In the genomic region with DNA sequence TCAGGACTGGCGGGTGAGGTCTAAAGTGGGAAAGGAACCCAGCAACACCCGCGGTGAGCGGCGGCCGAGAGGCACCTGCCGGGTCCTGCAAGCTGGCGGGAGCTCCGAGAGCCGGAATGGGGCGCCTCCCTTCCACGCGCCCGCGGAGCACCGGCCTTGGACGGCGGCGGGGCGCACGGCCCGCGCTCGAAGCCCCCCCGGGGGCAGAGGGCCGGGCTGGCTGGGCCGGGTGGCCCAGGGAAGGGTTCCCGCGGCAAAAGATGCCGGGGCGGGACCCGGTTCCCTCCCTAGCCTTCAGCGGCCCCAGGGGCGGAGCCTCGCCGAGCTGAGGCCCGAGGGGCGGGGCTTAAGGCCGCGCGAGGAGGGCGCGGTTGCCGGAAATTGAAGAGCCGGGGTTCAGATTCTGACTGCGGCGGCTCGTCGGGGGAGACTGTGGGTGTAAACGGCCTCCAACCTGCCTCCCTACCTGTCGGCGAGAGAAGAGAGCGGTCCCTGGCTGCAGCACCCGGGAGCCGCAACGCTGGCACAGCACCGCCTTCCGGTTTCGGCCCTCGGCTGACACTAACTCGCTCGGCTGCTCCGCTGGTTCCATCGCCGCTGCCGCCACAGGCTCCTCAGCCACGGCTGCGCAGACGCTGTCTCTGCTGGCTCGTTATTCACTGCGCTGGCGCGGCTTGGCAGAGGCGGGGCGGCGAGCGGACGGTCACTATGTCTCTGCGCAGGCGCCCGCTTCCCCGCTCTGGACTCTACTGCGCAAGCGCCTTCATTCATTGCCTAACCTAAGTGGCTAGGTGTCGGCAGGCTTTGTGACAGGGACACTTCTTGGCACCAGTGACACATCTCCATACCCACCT, we compare ENCODE assay signal across 1 cellular context.
A peak's percentile ranks its signal among the peaks of the same experiment; 100 is the strongest.
TF ChIP-seq lines count a peak whose summit lies in the region.

A gene (minus strand): TSS at position 643 of the 854 bp plus-strand sequence. CDS start 51 bp downstream, at position 592.

TF ChIP-seq in K562, 482 proteins besides CTCF, POLR2A, EP300 and RAD21 (continued from another document and continues in another):
- TF ChIP-seq EP400 (IDR thresholded peaks at IDR 0.05) (peak; percentile 83), TCF7 (IDR thresholded peaks at IDR 0.05; ENCODE audit: borderline replicate concordance) (no peak), ETV6 (IDR thresholded peaks at IDR 0.05; ENCODE audit: borderline replicate concordance in 1 of 2, low read depth in 2 of 2, low read length in 1 of 2) (no peak; a peak in 1 of 4 replicates), ETV6 (CRISPR knock-in tag; IDR thresholded peaks at IDR 0.05; ENCODE audit: borderline replicate concordance) (no peak), NR2C1 (IDR thresholded peaks at IDR 0.05) (no peak), NR2C1 (tag; IDR thresholded peaks at IDR 0.05) (no peak), KDM1A (IDR thresholded peaks at IDR 0.05) (no peak), ZFPM2 (CRISPR knock-in tag; IDR thresholded peaks at IDR 0.05) (no peak; the same call in 1 of the 2 replicates), TAF9B (IDR thresholded peaks at IDR 0.05; ENCODE audit: partially characterized antibody) (peak; percentile 69), POLR2B (IDR thresholded peaks at IDR 0.05; ENCODE audit: low read depth, partially characterized antibody) (peak; percentile 98), SP1 (CRISPR knock-in tag; IDR thresholded peaks at IDR 0.05) (peak; percentile 75), ZNF583 (CRISPR knock-in tag; IDR thresholded peaks at IDR 0.05) (no peak), ZNF311 (CRISPR knock-in tag; IDR thresholded peaks at IDR 0.05) (no peak), TSC22D4 (tag; IDR thresholded peaks at IDR 0.05) (no peak), SIRT6 (IDR thresholded peaks at IDR 0.05; ENCODE audit: low read depth, low read length) (peak; percentile 76), ZNF445 (CRISPR knock-in tag; IDR thresholded peaks at IDR 0.05; ENCODE audit: low read depth) (no peak), KAT2B (IDR thresholded peaks at IDR 0.05; ENCODE audit: low read depth, low read length) (no peak), ATF7 (IDR thresholded peaks at IDR 0.05) (peak; percentile 89)
- TF ChIP-seq, protein P1, sequence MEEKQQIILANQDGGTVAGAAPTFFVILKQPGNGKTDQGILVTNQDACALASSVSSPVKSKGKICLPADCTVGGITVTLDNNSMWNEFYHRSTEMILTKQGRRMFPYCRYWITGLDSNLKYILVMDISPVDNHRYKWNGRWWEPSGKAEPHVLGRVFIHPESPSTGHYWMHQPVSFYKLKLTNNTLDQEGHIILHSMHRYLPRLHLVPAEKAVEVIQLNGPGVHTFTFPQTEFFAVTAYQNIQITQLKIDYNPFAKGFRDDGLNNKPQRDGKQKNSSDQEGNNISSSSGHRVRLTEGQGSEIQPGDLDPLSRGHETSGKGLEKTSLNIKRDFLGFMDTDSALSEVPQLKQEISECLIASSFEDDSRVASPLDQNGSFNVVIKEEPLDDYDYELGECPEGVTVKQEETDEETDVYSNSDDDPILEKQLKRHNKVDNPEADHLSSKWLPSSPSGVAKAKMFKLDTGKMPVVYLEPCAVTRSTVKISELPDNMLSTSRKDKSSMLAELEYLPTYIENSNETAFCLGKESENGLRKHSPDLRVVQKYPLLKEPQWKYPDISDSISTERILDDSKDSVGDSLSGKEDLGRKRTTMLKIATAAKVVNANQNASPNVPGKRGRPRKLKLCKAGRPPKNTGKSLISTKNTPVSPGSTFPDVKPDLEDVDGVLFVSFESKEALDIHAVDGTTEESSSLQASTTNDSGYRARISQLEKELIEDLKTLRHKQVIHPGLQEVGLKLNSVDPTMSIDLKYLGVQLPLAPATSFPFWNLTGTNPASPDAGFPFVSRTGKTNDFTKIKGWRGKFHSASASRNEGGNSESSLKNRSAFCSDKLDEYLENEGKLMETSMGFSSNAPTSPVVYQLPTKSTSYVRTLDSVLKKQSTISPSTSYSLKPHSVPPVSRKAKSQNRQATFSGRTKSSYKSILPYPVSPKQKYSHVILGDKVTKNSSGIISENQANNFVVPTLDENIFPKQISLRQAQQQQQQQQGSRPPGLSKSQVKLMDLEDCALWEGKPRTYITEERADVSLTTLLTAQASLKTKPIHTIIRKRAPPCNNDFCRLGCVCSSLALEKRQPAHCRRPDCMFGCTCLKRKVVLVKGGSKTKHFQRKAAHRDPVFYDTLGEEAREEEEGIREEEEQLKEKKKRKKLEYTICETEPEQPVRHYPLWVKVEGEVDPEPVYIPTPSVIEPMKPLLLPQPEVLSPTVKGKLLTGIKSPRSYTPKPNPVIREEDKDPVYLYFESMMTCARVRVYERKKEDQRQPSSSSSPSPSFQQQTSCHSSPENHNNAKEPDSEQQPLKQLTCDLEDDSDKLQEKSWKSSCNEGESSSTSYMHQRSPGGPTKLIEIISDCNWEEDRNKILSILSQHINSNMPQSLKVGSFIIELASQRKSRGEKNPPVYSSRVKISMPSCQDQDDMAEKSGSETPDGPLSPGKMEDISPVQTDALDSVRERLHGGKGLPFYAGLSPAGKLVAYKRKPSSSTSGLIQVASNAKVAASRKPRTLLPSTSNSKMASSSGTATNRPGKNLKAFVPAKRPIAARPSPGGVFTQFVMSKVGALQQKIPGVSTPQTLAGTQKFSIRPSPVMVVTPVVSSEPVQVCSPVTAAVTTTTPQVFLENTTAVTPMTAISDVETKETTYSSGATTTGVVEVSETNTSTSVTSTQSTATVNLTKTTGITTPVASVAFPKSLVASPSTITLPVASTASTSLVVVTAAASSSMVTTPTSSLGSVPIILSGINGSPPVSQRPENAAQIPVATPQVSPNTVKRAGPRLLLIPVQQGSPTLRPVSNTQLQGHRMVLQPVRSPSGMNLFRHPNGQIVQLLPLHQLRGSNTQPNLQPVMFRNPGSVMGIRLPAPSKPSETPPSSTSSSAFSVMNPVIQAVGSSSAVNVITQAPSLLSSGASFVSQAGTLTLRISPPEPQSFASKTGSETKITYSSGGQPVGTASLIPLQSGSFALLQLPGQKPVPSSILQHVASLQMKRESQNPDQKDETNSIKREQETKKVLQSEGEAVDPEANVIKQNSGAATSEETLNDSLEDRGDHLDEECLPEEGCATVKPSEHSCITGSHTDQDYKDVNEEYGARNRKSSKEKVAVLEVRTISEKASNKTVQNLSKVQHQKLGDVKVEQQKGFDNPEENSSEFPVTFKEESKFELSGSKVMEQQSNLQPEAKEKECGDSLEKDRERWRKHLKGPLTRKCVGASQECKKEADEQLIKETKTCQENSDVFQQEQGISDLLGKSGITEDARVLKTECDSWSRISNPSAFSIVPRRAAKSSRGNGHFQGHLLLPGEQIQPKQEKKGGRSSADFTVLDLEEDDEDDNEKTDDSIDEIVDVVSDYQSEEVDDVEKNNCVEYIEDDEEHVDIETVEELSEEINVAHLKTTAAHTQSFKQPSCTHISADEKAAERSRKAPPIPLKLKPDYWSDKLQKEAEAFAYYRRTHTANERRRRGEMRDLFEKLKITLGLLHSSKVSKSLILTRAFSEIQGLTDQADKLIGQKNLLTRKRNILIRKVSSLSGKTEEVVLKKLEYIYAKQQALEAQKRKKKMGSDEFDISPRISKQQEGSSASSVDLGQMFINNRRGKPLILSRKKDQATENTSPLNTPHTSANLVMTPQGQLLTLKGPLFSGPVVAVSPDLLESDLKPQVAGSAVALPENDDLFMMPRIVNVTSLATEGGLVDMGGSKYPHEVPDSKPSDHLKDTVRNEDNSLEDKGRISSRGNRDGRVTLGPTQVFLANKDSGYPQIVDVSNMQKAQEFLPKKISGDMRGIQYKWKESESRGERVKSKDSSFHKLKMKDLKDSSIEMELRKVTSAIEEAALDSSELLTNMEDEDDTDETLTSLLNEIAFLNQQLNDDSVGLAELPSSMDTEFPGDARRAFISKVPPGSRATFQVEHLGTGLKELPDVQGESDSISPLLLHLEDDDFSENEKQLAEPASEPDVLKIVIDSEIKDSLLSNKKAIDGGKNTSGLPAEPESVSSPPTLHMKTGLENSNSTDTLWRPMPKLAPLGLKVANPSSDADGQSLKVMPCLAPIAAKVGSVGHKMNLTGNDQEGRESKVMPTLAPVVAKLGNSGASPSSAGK (IDR thresholded peaks at IDR 0.05), result no peak
- TF ChIP-seq, protein P2, sequence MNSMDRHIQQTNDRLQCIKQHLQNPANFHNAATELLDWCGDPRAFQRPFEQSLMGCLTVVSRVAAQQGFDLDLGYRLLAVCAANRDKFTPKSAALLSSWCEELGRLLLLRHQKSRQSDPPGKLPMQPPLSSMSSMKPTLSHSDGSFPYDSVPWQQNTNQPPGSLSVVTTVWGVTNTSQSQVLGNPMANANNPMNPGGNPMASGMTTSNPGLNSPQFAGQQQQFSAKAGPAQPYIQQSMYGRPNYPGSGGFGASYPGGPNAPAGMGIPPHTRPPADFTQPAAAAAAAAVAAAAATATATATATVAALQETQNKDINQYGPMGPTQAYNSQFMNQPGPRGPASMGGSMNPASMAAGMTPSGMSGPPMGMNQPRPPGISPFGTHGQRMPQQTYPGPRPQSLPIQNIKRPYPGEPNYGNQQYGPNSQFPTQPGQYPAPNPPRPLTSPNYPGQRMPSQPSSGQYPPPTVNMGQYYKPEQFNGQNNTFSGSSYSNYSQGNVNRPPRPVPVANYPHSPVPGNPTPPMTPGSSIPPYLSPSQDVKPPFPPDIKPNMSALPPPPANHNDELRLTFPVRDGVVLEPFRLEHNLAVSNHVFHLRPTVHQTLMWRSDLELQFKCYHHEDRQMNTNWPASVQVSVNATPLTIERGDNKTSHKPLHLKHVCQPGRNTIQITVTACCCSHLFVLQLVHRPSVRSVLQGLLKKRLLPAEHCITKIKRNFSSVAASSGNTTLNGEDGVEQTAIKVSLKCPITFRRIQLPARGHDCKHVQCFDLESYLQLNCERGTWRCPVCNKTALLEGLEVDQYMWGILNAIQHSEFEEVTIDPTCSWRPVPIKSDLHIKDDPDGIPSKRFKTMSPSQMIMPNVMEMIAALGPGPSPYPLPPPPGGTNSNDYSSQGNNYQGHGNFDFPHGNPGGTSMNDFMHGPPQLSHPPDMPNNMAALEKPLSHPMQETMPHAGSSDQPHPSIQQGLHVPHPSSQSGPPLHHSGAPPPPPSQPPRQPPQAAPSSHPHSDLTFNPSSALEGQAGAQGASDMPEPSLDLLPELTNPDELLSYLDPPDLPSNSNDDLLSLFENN (IDR thresholded peaks at IDR 0.05; ENCODE audit: low read depth in 2 of 2, low read length in 2 of 2), result peak in 1 of 2 experiments; percentile 18; a peak in 1 of 4 replicates
- TF ChIP-seq, protein P3, sequence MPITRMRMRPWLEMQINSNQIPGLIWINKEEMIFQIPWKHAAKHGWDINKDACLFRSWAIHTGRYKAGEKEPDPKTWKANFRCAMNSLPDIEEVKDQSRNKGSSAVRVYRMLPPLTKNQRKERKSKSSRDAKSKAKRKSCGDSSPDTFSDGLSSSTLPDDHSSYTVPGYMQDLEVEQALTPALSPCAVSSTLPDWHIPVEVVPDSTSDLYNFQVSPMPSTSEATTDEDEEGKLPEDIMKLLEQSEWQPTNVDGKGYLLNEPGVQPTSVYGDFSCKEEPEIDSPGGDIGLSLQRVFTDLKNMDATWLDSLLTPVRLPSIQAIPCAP (CRISPR knock-in tag; IDR thresholded peaks at IDR 0.05; ENCODE audit: borderline replicate concordance), result no peak
- TF ChIP-seq, protein P4, sequence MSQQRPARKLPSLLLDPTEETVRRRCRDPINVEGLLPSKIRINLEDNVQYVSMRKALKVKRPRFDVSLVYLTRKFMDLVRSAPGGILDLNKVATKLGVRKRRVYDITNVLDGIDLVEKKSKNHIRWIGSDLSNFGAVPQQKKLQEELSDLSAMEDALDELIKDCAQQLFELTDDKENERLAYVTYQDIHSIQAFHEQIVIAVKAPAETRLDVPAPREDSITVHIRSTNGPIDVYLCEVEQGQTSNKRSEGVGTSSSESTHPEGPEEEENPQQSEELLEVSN (IDR thresholded peaks at IDR 0.05; ENCODE audit: borderline replicate concordance in 1 of 2, extremely low read depth in 1 of 2, insufficient read depth in 1 of 2, insufficient read length in 1 of 2, low read depth in 1 of 2, low read length in 1 of 2, poor library complexity in 1 of 2, severe bottlenecking in 1 of 2), result peak; percentile 29 to 88
- TF ChIP-seq, protein P5, sequence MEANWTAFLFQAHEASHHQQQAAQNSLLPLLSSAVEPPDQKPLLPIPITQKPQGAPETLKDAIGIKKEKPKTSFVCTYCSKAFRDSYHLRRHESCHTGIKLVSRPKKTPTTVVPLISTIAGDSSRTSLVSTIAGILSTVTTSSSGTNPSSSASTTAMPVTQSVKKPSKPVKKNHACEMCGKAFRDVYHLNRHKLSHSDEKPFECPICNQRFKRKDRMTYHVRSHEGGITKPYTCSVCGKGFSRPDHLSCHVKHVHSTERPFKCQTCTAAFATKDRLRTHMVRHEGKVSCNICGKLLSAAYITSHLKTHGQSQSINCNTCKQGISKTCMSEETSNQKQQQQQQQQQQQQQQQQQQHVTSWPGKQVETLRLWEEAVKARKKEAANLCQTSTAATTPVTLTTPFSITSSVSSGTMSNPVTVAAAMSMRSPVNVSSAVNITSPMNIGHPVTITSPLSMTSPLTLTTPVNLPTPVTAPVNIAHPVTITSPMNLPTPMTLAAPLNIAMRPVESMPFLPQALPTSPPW (CRISPR knock-in tag; IDR thresholded peaks at IDR 0.05), result peak; percentile 81
- TF ChIP-seq, protein P6, sequence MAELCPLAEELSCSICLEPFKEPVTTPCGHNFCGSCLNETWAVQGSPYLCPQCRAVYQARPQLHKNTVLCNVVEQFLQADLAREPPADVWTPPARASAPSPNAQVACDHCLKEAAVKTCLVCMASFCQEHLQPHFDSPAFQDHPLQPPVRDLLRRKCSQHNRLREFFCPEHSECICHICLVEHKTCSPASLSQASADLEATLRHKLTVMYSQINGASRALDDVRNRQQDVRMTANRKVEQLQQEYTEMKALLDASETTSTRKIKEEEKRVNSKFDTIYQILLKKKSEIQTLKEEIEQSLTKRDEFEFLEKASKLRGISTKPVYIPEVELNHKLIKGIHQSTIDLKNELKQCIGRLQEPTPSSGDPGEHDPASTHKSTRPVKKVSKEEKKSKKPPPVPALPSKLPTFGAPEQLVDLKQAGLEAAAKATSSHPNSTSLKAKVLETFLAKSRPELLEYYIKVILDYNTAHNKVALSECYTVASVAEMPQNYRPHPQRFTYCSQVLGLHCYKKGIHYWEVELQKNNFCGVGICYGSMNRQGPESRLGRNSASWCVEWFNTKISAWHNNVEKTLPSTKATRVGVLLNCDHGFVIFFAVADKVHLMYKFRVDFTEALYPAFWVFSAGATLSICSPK (IDR thresholded peaks at IDR 0.05; ENCODE audit: borderline replicate concordance), result no peak
- TF ChIP-seq, protein P7, sequence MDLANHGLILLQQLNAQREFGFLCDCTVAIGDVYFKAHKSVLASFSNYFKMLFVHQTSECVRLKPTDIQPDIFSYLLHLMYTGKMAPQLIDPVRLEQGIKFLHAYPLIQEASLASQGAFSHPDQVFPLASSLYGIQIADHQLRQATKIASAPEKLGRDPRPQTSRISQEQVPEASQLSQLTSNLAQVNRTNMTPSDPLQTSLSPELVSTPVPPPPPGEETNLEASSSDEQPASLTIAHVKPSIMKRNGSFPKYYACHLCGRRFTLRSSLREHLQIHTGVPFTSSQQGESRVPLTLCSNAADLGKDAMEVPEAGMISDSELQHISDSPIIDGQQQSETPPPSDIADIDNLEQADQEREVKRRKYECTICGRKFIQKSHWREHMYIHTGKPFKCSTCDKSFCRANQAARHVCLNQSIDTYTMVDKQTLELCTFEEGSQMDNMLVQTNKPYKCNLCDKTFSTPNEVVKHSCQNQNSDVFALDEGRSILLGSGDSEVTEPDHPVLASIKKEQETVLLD (IDR thresholded peaks at IDR 0.05), result peak; percentile 99
- TF ChIP-seq, protein P8, sequence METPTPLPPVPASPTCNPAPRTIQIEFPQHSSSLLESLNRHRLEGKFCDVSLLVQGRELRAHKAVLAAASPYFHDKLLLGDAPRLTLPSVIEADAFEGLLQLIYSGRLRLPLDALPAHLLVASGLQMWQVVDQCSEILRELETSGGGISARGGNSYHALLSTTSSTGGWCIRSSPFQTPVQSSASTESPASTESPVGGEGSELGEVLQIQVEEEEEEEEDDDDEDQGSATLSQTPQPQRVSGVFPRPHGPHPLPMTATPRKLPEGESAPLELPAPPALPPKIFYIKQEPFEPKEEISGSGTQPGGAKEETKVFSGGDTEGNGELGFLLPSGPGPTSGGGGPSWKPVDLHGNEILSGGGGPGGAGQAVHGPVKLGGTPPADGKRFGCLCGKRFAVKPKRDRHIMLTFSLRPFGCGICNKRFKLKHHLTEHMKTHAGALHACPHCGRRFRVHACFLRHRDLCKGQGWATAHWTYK (CRISPR knock-in tag; IDR thresholded peaks at IDR 0.05), result peak; percentile 71
